ENCODE assay signal across 19 cellular contexts in the genomic region with DNA sequence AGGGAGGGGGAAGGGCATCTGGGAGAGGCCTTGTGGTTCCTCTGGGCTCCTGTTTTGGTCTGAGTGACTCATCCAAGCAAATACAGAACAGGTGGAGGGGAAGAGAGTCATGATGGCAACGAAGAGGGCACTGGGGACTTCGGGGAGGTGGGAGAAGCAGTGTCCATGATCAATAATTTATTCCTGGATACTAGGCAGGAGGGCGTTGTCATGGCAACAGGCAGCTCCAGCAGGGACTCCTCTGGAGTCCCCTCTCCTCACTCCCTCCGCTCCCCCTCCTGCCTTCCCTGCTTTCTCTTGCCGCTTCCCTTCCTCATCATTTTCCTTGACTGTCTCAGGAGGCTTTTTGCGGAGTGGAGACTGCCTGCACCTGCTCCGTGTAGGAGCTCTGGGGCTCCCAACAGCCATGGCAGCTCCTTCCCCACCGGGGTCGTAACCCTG. TPM values are rescaled to one million over a fixed set of nuclear protein-coding genes. Genes with fewer than 3 reads are reported as not detected.
DNase-seq lines count a peak whose midpoint lies in the region; ATAC-seq and TF ChIP-seq lines count a peak whose summit lies in the region.
"Had no signal": no experiment of that assay in that cellular context is flagged by ENCODE, and none has a peak within 500 bp of the region (broad histone marks: within the 10 kb centered on the region; RNA-seq: fewer than 3 reads in every experiment).

No MANE protein-coding gene starts in this region.

- no peaks in the 10 kb centered on the region for H3K9me3 Mint-ChIP-seq in T-cell
- H3K9me3 Mint-ChIP-seq: T-helper 1 cell treated with Interleukin-12 subunit alpha and Interleukin-12 subunit beta and Interleukin-4 antibody, amounts not matched to agents 30 μg/mL and 1 μg/mL, for 36 hours had no signal

- CTCF ChIA-PET in T-cell (lab: Charles Lee): no interaction called here

- TF ChIP-seq CTCF in coronary artery (IDR thresholded peaks at IDR 0.05): no peak

- H3K27ac Mint-ChIP-seq in T-cell: no peak overlapping the region
- H3K27ac Mint-ChIP-seq: CD14-positive monocyte; IgD-negative memory B cell; T-helper 1 cell treated with Interleukin-12 subunit alpha and Interleukin-12 subunit beta and Interleukin-4 antibody, amounts not matched to agents 30 μg/mL and 1 μg/mL, for 36 hours had no signal

- ATAC-seq in GM18909 (IDR thresholded peaks at IDR 0.05; ENCODE audit: poor library complexity, unreplicated experiment) (no peak), T-cell (replicated peaks in 1 of 4) (no peak), GM21367 (IDR thresholded peaks at IDR 0.05; ENCODE audit: unreplicated experiment) (no peak)
- ATAC-seq: lower lobe of right lung, Panc1 had no signal

- DNase-seq in GM03348 (ENCODE audit: low spot score) (peak; percentile 39), NCI-H187 (lab: John Stamatoyannopoulos, UW) (peak; percentile 39 to 77), SK-N-DZ (ENCODE audit: low spot score) (peak; percentile 60), myocyte (ENCODE audit: low read depth) (peak; percentile 77), T-cell (no peak), coronary artery (ENCODE audit: low spot score) (no peak)
- DNase-seq: activated CD4-positive, alpha-beta T cell treated with anti-CD3 and anti-CD28 coated beads for 4 hours; activated T-cell treated with anti-CD3 and anti-CD28 coated beads for 4 hours; GDM1; lower lobe of right lung; NCI-H1436 treated with DMSO at 0.1 percent for 48 hours; stimulated activated naive CD4-positive, alpha-beta T cell had no signal

- H3K27me3 Mint-ChIP-seq in T-cell: peaks cover 32 to 48% of the 10 kb centered on the region in 2 donors

- H3K4me3 ChIP-seq in coronary artery: no peak overlapping the region
- H3K4me3 ChIP-seq: lower lobe of right lung had no signal

- POLR2A ChIA-PET in T-cell (lab: Charles Lee): no interaction called here

- H3K36me3 Mint-ChIP-seq in T-cell: no peaks in the 10 kb centered on the region
- H3K36me3 Mint-ChIP-seq: CD14-positive monocyte, IgD-negative memory B cell had no signal

- H3K27ac ChIP-seq in coronary artery: no peak overlapping the region
- H3K27ac ChIP-seq: lower lobe of right lung, neutrophil had no signal

- H3K4me3 Mint-ChIP-seq in T-cell: no peak overlapping the region
- H3K4me3 Mint-ChIP-seq: CD14-positive monocyte; T-helper 1 cell treated with Interleukin-12 subunit alpha and Interleukin-12 subunit beta and Interleukin-4 antibody, amounts not matched to agents 30 μg/mL and 1 μg/mL, for 36 hours had no signal

- no peaks in the 10 kb centered on the region for H3K4me1 Mint-ChIP-seq in T-cell
- H3K4me1 Mint-ChIP-seq: CD14-positive monocyte, IgD-negative memory B cell had no signal

RNA-seq across cellular contexts. Expression of a gene that starts 12.3 kb away (rescaled TPM):
- 5.3 and 6.6 TPM in 2 replicates for polyA plus RNA-seq in SK-N-DZ (2014; cell fraction: cytosol; rRNA removed)
- polyA plus RNA-seq in SK-N-DZ (2014; cell fraction: nucleus; rRNA removed): 8.4 and 13.4 TPM in 2 replicates
- total RNA-seq in myocyte: 0.80 and 1.1 TPM in 2 replicates
- 5.3 TPM for polyA plus RNA-seq in myocyte (2012)
- under 1 TPM in 3 of 5 donors, not detected in 2; 0.13 to 0.35 (median 0.19) TPM for total RNA-seq in T-cell
- polyA plus RNA-seq: CD14-positive monocyte had no signal

Comparison
In these comparisons a context has a peak if more than half of its experiments do, and no peak if none do; other contexts are left out.
1. DNase-seq: peak in GM03348 (single experiment), NCI-H187 (2 of 2), SK-N-DZ (single experiment) and myocyte (single experiment); none in T-cell (0 of 34) and coronary artery (single experiment).